In the genomic region with DNA sequence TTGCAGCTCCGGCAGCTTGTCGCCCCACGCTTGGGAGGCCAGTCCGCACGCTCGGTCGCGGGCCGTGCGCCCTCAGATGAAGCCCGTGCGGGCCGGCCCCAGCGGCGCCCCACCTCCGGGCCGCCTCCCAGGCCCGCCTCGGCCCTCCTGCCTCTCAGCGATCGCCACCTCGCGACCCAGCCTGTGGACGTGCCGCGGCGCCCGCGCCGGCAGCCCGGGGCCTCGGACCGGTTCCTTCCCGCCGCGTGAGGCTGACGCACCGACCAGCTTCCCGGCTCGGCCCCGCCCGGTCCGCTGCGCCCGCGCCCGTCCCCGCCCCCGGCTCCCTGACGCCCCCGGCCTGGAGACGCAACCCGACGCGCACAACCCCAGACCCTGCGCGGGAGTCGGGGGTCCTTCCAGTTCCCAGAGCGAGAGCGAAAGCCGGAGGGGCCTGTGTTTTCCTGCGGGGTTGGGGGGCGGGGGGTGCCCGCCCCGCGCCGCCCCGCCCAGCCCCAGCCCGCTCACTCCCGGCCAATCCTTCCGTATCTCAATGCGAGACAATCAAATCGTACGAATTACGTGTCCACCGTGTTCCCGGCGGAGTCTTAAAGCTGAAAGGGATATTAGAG, we compare ENCODE assay signal across 8 cellular contexts. TPM values are rescaled to one million over a fixed set of nuclear protein-coding genes. Genes with fewer than 3 reads are reported as not detected.
DNase-seq lines count a peak whose midpoint lies in the region; ATAC-seq and TF ChIP-seq lines count a peak whose summit lies in the region.

A gene with protein sequence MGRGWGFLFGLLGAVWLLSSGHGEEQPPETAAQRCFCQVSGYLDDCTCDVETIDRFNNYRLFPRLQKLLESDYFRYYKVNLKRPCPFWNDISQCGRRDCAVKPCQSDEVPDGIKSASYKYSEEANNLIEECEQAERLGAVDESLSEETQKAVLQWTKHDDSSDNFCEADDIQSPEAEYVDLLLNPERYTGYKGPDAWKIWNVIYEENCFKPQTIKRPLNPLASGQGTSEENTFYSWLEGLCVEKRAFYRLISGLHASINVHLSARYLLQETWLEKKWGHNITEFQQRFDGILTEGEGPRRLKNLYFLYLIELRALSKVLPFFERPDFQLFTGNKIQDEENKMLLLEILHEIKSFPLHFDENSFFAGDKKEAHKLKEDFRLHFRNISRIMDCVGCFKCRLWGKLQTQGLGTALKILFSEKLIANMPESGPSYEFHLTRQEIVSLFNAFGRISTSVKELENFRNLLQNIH (minus strand): TSS at position 78 of the 611 bp plus-strand sequence. CDS start 77 bp downstream, at position 1.

- 0% methylated on average over 10 of the region's 78 CpGs; no CpG with 5 or more reads in 1 of the 2 experiments for WGBS in IMR-90 (ENCODE audit: extremely low coverage in 2 of 2, insufficient read length in 1 of 2), 2 experiments

- BruUV-seq in IMR-90 (replicated peaks; lab: Mats Ljungman, UMichigan) = TSS peak; percentile 70
- no TSS peak for BruUV-seq in PC-3 (replicated peaks; lab: Mats Ljungman, UMichigan)

- H4K20me1 ChIP-seq in IMR-90 (ENCODE audit: insufficient read depth, low read length) = peaks cover 31% of the 10 kb centered on the region
- peaks cover 41% of the 10 kb centered on the region for H4K20me1 ChIP-seq in PC-3 (ENCODE audit: low read length)
- H4K20me1 ChIP-seq in fibroblast of lung (ENCODE audit: control insufficient read depth, extremely low read depth, insufficient read depth, low read length) = no peaks in the 10 kb centered on the region

- peak within 1 kb of the TSS; percentile 82; the same call in 1 of the 2 replicates for H2BK120ac ChIP-seq in IMR-90 (ENCODE audit: low read depth, low read length)

- H3F3A ChIP-seq in PC-3 (ENCODE audit: low read length, unreplicated experiment) = peaks cover 10% of the 10 kb centered on the region

- H3K79me2 ChIP-seq in PC-3 (ENCODE audit: low read length) (peaks cover 48% of the 10 kb centered on the region), fibroblast of lung (ENCODE audit: control insufficient read depth, insufficient read depth, low read length) (peaks cover 44% of the 10 kb centered on the region)

- H3K4me1 Mint-ChIP-seq in naive thymus-derived CD8-positive, alpha-beta T cell = peaks cover 23 to 42% (median 41%) of the 10 kb centered on the region in 4 donors

- H3K9me3 ChIP-seq in IMR-90 (ENCODE audit: control insufficient read depth, insufficient read depth, low read length) = no peaks in the 10 kb centered on the region
- no peaks in the 10 kb centered on the region for H3K9me3 ChIP-seq in PC-3 (ENCODE audit: low read length)
- H3K9me3 ChIP-seq in fibroblast of lung (ENCODE audit: control insufficient read depth, insufficient read depth, low read depth, low read length) = no peaks in the 10 kb centered on the region

- H3K4me3 ChIP-seq in IMR-90 (ENCODE audit: insufficient read depth, low read depth, low read length) (peak within 1 kb of the TSS; percentile 74), PC-3 (ENCODE audit: low read length) (peak within 1 kb of the TSS; percentile 79), fibroblast of lung (replicated peaks in 1 of 4; ENCODE audit: control extremely low read depth in 1 of 4, insufficient read depth in 1 of 4, low read depth in 3 of 4, low read length in 4 of 4) (peak within 1 kb of the TSS; percentile 71 to 85 (median 80))

- H3K4me2 ChIP-seq in IMR-90 (ENCODE audit: low read depth, low read length) (peak within 1 kb of the TSS; percentile 69), PC-3 (ENCODE audit: low read length) (peak within 1 kb of the TSS; percentile 90), fibroblast of lung (ENCODE audit: extremely low read depth, insufficient read depth, low read length) (peak within 1 kb of the TSS; percentile 85)

- H3K4me1 ChIP-seq in IMR-90 (ENCODE audit: control insufficient read depth, insufficient read depth, low read length) = peaks cover 2% of the 10 kb centered on the region
- peaks cover 52% of the 10 kb centered on the region for H3K4me1 ChIP-seq in PC-3 (ENCODE audit: insufficient read depth, low read length)
- H3K4me1 ChIP-seq in fibroblast of lung (ENCODE audit: control insufficient read depth, extremely low read depth, insufficient read depth, low read length) = peaks cover 5% of the 10 kb centered on the region

- H2AK5ac ChIP-seq in IMR-90 (ENCODE audit: low read depth, low read length) = peak within 1 kb of the TSS; percentile 41

- peak within 1 kb of the TSS; percentile 86 for H3K14ac ChIP-seq in IMR-90 (replicated peaks; ENCODE audit: low read depth, low read length)

- peak within 1 kb of the TSS; percentile 95; the same call in 1 of the 2 replicates for H4K5ac ChIP-seq in IMR-90 (ENCODE audit: low read depth, low read length)

- H3K4ac ChIP-seq in IMR-90 (ENCODE audit: low read depth, low read length) = peak within 1 kb of the TSS; percentile 71

- no peaks in the 10 kb centered on the region for H3K9me2 ChIP-seq in PC-3 (replicated peaks; ENCODE audit: low read length)

- peak within 1 kb of the TSS; percentile 89 to 90 for H4K8ac ChIP-seq in IMR-90 (ENCODE audit: low read depth in 2 of 2, low read length in 2 of 2)

- POLR2A ChIA-PET in IMR-90 (lab: Charles Lee; ENCODE audit: unreplicated experiment) = no interaction called here
- POLR2A ChIA-PET in PC-3 (lab: Charles Lee; ENCODE audit: unreplicated experiment) = interaction anchor here (0.5 to 1.3 kb wide), 7 partner anchors 12 to 216 kb away, joined by 3 to 9 read pairs (median 4); a partner anchor contains a TSS
- POLR2A ChIA-PET in naive thymus-derived CD8-positive, alpha-beta T cell (lab: Charles Lee) = interaction anchor here (0.6 to 2.6 kb wide), 20 partner anchors 9 to 1886 kb away, joined by 3 to 15 read pairs (median 5); a partner anchor contains a TSS

- peak within 1 kb of the TSS; percentile 30; the same call in 1 of the 3 replicates for H2BK15ac ChIP-seq in IMR-90 (ENCODE audit: low read depth, low read length)

- no peaks in the 10 kb centered on the region for H3K9me3 Mint-ChIP-seq in naive thymus-derived CD8-positive, alpha-beta T cell

- peak within 1 kb of the TSS; percentile 36; the same call in 1 of the 2 replicates for H4K91ac ChIP-seq in IMR-90 (ENCODE audit: insufficient read depth, low read depth, low read length)

- dilution Hi-C loops in IMR-90 (cut with HindIII; ENCODE audit: low sequenced_read_pairs, unreplicated experiment) = no loop called here

- in situ Hi-C loops in IMR-90 (cut with MboI; ENCODE audit: low sequenced_read_pairs) = loop anchor here (25.0 kb wide), 1 partner anchor 383 kb away; a partner anchor contains a TSS

- DNase-seq in DMS53 (lab: John Stamatoyannopoulos, UW) (peak; percentile 87), IMR-90 (peak; percentile 83), PC-3 (peak; percentile 88), fibroblast of lung (ENCODE audit: low read depth in 2 of 2) (peak; percentile 81 to 82)
- DNase-seq in activated T-helper 1 cell treated with anti-CD3 and anti-CD28 coated beads, Interleukin-2, amount 50 U/mL, for 16 hours (ENCODE audit: low read depth in 1 of 2, low spot score in 1 of 2) = peak; percentile 26 to 49
- peak; percentile 14 to 72 (median 56) for DNase-seq in naive thymus-derived CD8-positive, alpha-beta T cell
- DNase-seq in stimulated activated naive CD8-positive, alpha-beta T cell treated with anti-CD3 and anti-CD28 coated beads, Interleukin-15, Interleukin-2, amounts not matched to agents 100 U/mL and 50 U/mL, for 24 hours = peak; percentile 84

- no peak within 1 kb of the TSS for H2BK20ac ChIP-seq in IMR-90 (ENCODE audit: low read depth, low read length)

- ATAC-seq in GM21528 (IDR thresholded peaks at IDR 0.05; ENCODE audit: low FRiP score, unreplicated experiment) (peak; percentile 73), IMR-90 (ENCODE audit: low read depth) (peak; percentile 91), PC-3 (peak; percentile 69)
- peak; percentile 63 to 74 for ATAC-seq in naive thymus-derived CD8-positive, alpha-beta T cell
- ATAC-seq in stimulated activated naive CD8-positive, alpha-beta T cell treated with anti-CD3 and anti-CD28 coated beads, Interleukin-15, Interleukin-2, amounts not matched to agents 100 U/mL and 50 U/mL, for 24 hours = peak; percentile 83

- peaks cover 0 to 4% (median 0%) of the 10 kb centered on the region in 3 donors for H3K36me3 Mint-ChIP-seq in naive thymus-derived CD8-positive, alpha-beta T cell

- peak within 1 kb of the TSS; percentile 93 to 99 (median 98) for H3K27ac Mint-ChIP-seq in naive thymus-derived CD8-positive, alpha-beta T cell

- peak within 1 kb of the TSS; percentile 95 for H2BK5ac ChIP-seq in IMR-90 (ENCODE audit: low read depth, low read length, poor library complexity, severe bottlenecking)

- H2AFZ ChIP-seq in IMR-90 (replicated peaks; ENCODE audit: low read length, poor library complexity) (peak within 1 kb of the TSS; percentile 96), PC-3 (ENCODE audit: low read length) (peak within 1 kb of the TSS; percentile 74), fibroblast of lung (ENCODE audit: low read length) (peak within 1 kb of the TSS; percentile 69)

- no peaks in the 10 kb centered on the region for H3K27me3 ChIP-seq in IMR-90 (ENCODE audit: control insufficient read depth, insufficient read depth, low read length)
- no peaks in the 10 kb centered on the region for H3K27me3 ChIP-seq in PC-3 (ENCODE audit: low read length)
- H3K27me3 ChIP-seq in fibroblast of lung (ENCODE audit: control insufficient read depth, insufficient read depth, low read length) = no peaks in the 10 kb centered on the region

- CTCF ChIA-PET in IMR-90 (lab: Yijun Ruan, JAX) = interaction anchor here (1.6 kb wide), 1 partner anchor 12 kb away, joined by 3 read pairs; no protein-coding TSS in a partner anchor
- CTCF ChIA-PET in PC-3 (lab: Charles Lee) = interaction anchor here (0.9 kb wide), 1 partner anchor 34 kb away, joined by 5 read pairs; a partner anchor contains a TSS

- peak within 1 kb of the TSS; percentile 96 for H3K27ac ChIP-seq in IMR-90 (ENCODE audit: insufficient read depth, low read length)
- peak within 1 kb of the TSS; percentile 87 for H3K27ac ChIP-seq in PC-3 (ENCODE audit: low read length)
- peak within 1 kb of the TSS; percentile 94 for H3K27ac ChIP-seq in fibroblast of lung (ENCODE audit: insufficient read depth, low read length)

- peaks cover 9 to 39% of the 10 kb centered on the region in 2 experiments for H3K79me1 ChIP-seq in IMR-90 (ENCODE audit: low read depth in 1 of 2, low read length in 2 of 2)

- intact Hi-C loops in IMR-90 (cut with micrococcal nuclease) (loop anchor here (2.0 kb wide), 1 partner anchor 141 kb away; no protein-coding TSS in a partner anchor), PC-3 (cut with micrococcal nuclease) (loop anchor here (1.0 kb wide), 1 partner anchor 12 kb away; a partner anchor contains a TSS)

- peak within 1 kb of the TSS; percentile 93 for H2AK9ac ChIP-seq in IMR-90 (replicated peaks; ENCODE audit: low read depth, low read length, poor library complexity)

- TF ChIP-seq RAD21 in IMR-90 (IDR thresholded peaks at IDR 0.05; ENCODE audit: low read length) = no peak

- H3K27me3 Mint-ChIP-seq in naive thymus-derived CD8-positive, alpha-beta T cell = no peaks in the 10 kb centered on the region

- H3K36me3 ChIP-seq in IMR-90 (ENCODE audit: control insufficient read depth, insufficient read depth, low read length) (no peaks in the 10 kb centered on the region), PC-3 (ENCODE audit: low read depth, low read length) (no peaks in the 10 kb centered on the region), fibroblast of lung (ENCODE audit: control insufficient read depth, insufficient read depth, low read length) (no peaks in the 10 kb centered on the region)

- peak within 1 kb of the TSS; percentile 32 for H3K56ac ChIP-seq in IMR-90 (ENCODE audit: extremely low read depth, insufficient read depth, low read length)

- TF ChIP-seq CTCF in IMR-90 (conservative IDR thresholded peaks at IDR 0.05; ENCODE audit: low read depth, low read length) (peak; percentile 21; the same call in 1 of the 2 replicates), PC-3 (conservative IDR thresholded peaks at IDR 0.05; ENCODE audit: low read depth, low read length) (no peak), fibroblast of lung (conservative IDR thresholded peaks at IDR 0.05 in 1 of 2, IDR thresholded peaks at IDR 0.05 in 1 of 2; ENCODE audit: low read depth in 1 of 2, low read length in 2 of 2) (no peak)

- H3K9ac ChIP-seq in IMR-90 (ENCODE audit: low read depth, low read length) (peak within 1 kb of the TSS; percentile 94), PC-3 (ENCODE audit: low read length) (peak within 1 kb of the TSS; percentile 96), fibroblast of lung (ENCODE audit: insufficient read depth, low read length) (peak within 1 kb of the TSS; percentile 94)

- TF ChIP-seq POLR2A in IMR-90 (IDR thresholded peaks at IDR 0.05; ENCODE audit: low read depth, low read length) = peak; percentile 78

- H3K23ac ChIP-seq in IMR-90 (ENCODE audit: low read depth, low read length) = peak within 1 kb of the TSS; percentile 43

- H3K18ac ChIP-seq in IMR-90 (ENCODE audit: low read depth, low read length) = peak within 1 kb of the TSS; percentile 78

- peak within 1 kb of the TSS; percentile 94 to 100 (median 98) for H3K4me3 Mint-ChIP-seq in naive thymus-derived CD8-positive, alpha-beta T cell

- peaks cover 3% of the 10 kb centered on the region; the same call in 1 of the 2 replicates for H3K9me1 ChIP-seq in IMR-90 (ENCODE audit: insufficient read depth, low read length)

RNA-seq across cellular contexts. Expression of the gene that starts here (rescaled TPM):
- total RNA-seq in IMR-90 (2012; rRNA removed) = 38.0 and 44.6 TPM in 2 replicates
- 23.4 and 29.7 TPM in 2 replicates for polyA plus RNA-seq in IMR-90 (2012; rRNA removed)
- 24.3 and 49.5 TPM in 2 replicates for polyA plus RNA-seq in IMR-90 (2012; cell fraction: cytosol; rRNA removed)
- 8.9 and 20.0 TPM in 2 replicates for polyA plus RNA-seq in IMR-90 (2012; cell fraction: nucleus; rRNA removed; ENCODE audit: low replicate concordance)
- 151 and 207 TPM in 2 replicates for total RNA-seq in PC-3 (2014; rRNA removed)
- 28.5 and 34.5 TPM in 2 replicates for total RNA-seq in fibroblast of lung
- 35.6 and 64.9 TPM in 2 replicates for polyA plus RNA-seq in fibroblast of lung
- polyA plus RNA-seq in fibroblast of lung (2012) = 26.5 and 41.3 TPM in 2 replicates
- 6.4 and 8.1 TPM in 2 replicates for polyA minus RNA-seq in fibroblast of lung (ENCODE audit: low replicate concordance)
- total RNA-seq in naive thymus-derived CD8-positive, alpha-beta T cell = 10 to 100 TPM; 64.1 to 74.5 TPM
- polyA plus RNA-seq in naive thymus-derived CD8-positive, alpha-beta T cell = 10 to 100 TPM; 29.6 to 32.0 (median 30.2) TPM

Comparison
In these comparisons a context has a peak if more than half of its experiments do, and no peak if none do; other contexts are left out.
1. Peak in every context shown above with its lines: DNase-seq, ATAC-seq, H3K4me3 ChIP-seq and H3K27ac ChIP-seq.
2. DNase-seq: peak in every context shown above with its lines; median percentile 88 in PC-3; 87 in DMS53; 84 in stimulated activated naive CD8-positive, alpha-beta T cell treated with anti-CD3 and anti-CD28 coated beads, Interleukin-15, Interleukin-2, amounts not matched to agents 100 U/mL and 50 U/mL, for 24 hours; 83 in IMR-90; 82 in fibroblast of lung; 56 in naive thymus-derived CD8-positive, alpha-beta T cell; 38 in activated T-helper 1 cell treated with anti-CD3 and anti-CD28 coated beads, Interleukin-2, amount 50 U/mL, for 16 hours.